In the genomic region with DNA sequence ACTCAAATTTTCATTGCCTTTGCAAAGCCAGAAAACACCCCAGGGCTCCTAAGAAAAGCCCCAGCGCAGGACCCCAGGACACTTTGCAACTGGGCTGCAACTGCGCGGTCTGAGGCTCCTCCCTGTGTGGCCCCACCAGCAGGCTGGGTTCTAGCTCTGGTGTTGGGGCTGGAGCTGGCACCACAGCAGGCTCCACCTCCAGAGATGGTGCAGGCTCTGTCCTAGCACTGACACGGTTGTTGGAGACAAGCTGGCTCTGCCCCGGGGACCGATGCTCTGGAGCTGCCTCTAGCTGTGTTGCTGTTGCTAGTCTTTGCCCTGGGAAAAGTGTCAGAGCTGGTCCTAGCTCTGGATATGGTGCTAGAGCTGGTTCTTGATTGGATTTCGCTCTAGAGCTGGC, we compare ENCODE assay signal across 9 cellular contexts.
DNase-seq lines count a peak whose midpoint lies in the region; ATAC-seq and TF ChIP-seq lines count a peak whose summit lies in the region.
"Had no signal": no experiment of that assay in that cellular context is flagged by ENCODE, and none has a peak within 500 bp of the region (broad histone marks: within the 10 kb centered on the region; RNA-seq: fewer than 3 reads in every experiment).

No MANE protein-coding gene starts in this region.

- H3K4me1 ChIP-seq in mucosa of stomach (ENCODE audit: control insufficient read depth, insufficient read depth, low read length) = peaks cover 28% of the 10 kb centered on the region

- no peak for DNase-seq in AG09309 (ENCODE audit: low read depth)
- peak; percentile 52 for DNase-seq in KBM-7
- DNase-seq in brain microvascular endothelial cell = no peak
- no peak for DNase-seq in AG20443 (ENCODE audit: low spot score)
- DNase-seq in DMS 273 treated with DMSO at 0.1 percent for 48 hours (lab: John Stamatoyannopoulos, UW) = no peak
- DNase-seq in HEK293T (ENCODE audit: extremely low spot score) = no peak

- POLR2A ChIA-PET in HEK293T (lab: Yijun Ruan, JAX) = interaction anchor here (0.6 to 2.6 kb wide), 11 partner anchors 9 to 77 kb away, joined by 3 to 26 read pairs (median 5); partner anchors contain the start of genes DIPK1B and LCN8

- CTCF ChIA-PET in HEK293T (lab: Yijun Ruan, JAX) = interaction anchor here (0.9 to 1.4 kb wide), 3 partner anchors 29 to 65 kb away, joined by 3 to 5 read pairs (median 4); partner anchors contain the start of gene LCN8

- in situ Hi-C loops in KBM-7 (cut with MboI; ENCODE audit: low pct_unique_long_range_greater_than_20kb, low sequenced_read_pairs) = no loop called here
- in situ Hi-C loops in brain microvascular endothelial cell (cut with HindIII; ENCODE audit: low pct_ligation_motif_present, low sequenced_read_pairs) = no loop called here

- ATAC-seq in HG03159 (IDR thresholded peaks at IDR 0.05; ENCODE audit: unreplicated experiment) = no peak

- H3K27me3 ChIP-seq in brain microvascular endothelial cell (replicated peaks) (no peaks in the 10 kb centered on the region), mucosa of stomach (ENCODE audit: control insufficient read depth, insufficient read depth, low read length) (no peaks in the 10 kb centered on the region)

- H3K36me3 ChIP-seq in brain microvascular endothelial cell (replicated peaks) = peaks cover 24% of the 10 kb centered on the region
- H3K36me3 ChIP-seq in mucosa of stomach (ENCODE audit: control insufficient read depth, insufficient read depth, low read length) = peaks cover 14% of the 10 kb centered on the region

- H3K27ac ChIP-seq in brain microvascular endothelial cell = no peak overlapping the region

- H3K9ac ChIP-seq in mucosa of stomach (ENCODE audit: low read length) = peak overlapping the region; percentile 61

- H3K4me3 ChIP-seq in AG09309 (ENCODE audit: control insufficient read depth, low read depth, low read length) (peak overlapping the region; percentile 72), brain microvascular endothelial cell (ENCODE audit: low read depth, low read length) (peak overlapping the region; percentile 93), mucosa of stomach (ENCODE audit: low read length) (no peak overlapping the region)

- no peaks in the 10 kb centered on the region for H3K9me3 ChIP-seq in mucosa of stomach (ENCODE audit: control insufficient read depth, low read length)
- H3K9me3 ChIP-seq: left lung had no signal

- no peak for TF ChIP-seq CTCF in AG09309 (IDR thresholded peaks at IDR 0.05; ENCODE audit: control insufficient read depth, insufficient read depth, low read depth, low read length, missing control alignments)
- TF ChIP-seq CTCF in brain microvascular endothelial cell (IDR thresholded peaks at IDR 0.05; ENCODE audit: low read depth, low read length, missing control alignments) = no peak

TF ChIP-seq in HEK293T, 16 proteins besides CTCF, POLR2A, EP300 and RAD21:
- TF ChIP-seq SUZ12 (IDR thresholded peaks at IDR 0.05) (no peak), SP1 (IDR thresholded peaks at IDR 0.05) (no peak), ELF4 (IDR thresholded peaks at IDR 0.05) (no peak), FOXA1 (IDR thresholded peaks at IDR 0.05) (no peak), CTBP1 (IDR thresholded peaks at IDR 0.05; ENCODE audit: borderline replicate concordance) (no peak), FOXK2 (IDR thresholded peaks at IDR 0.05) (no peak), FOXM1 (IDR thresholded peaks at IDR 0.05; ENCODE audit: borderline replicate concordance) (no peak), ZNF384 (IDR thresholded peaks at IDR 0.05) (no peak), ARNT (IDR thresholded peaks at IDR 0.05) (no peak), L3MBTL2 (conservative IDR thresholded peaks at IDR 0.05) (no peak), NFRKB (IDR thresholded peaks at IDR 0.05) (no peak), LEF1 (IDR thresholded peaks at IDR 0.05; ENCODE audit: borderline replicate concordance) (no peak), BHLHE40 (IDR thresholded peaks at IDR 0.05; ENCODE audit: borderline replicate concordance) (no peak), HDGF (IDR thresholded peaks at IDR 0.05; ENCODE audit: borderline replicate concordance) (no peak), TARDBP (IDR thresholded peaks at IDR 0.05) (no peak)
- TF ChIP-seq, protein P1, sequence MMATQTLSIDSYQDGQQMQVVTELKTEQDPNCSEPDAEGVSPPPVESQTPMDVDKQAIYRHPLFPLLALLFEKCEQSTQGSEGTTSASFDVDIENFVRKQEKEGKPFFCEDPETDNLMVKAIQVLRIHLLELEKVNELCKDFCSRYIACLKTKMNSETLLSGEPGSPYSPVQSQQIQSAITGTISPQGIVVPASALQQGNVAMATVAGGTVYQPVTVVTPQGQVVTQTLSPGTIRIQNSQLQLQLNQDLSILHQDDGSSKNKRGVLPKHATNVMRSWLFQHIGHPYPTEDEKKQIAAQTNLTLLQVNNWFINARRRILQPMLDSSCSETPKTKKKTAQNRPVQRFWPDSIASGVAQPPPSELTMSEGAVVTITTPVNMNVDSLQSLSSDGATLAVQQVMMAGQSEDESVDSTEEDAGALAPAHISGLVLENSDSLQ (IDR thresholded peaks at IDR 0.05) = no peak
